In genomic region chr10:11440250-11441150, GRCh38 we compare ENCODE assay signal across 10 cellular contexts.
DNase-seq lines count a peak whose midpoint lies in the region; ATAC-seq and TF ChIP-seq lines count a peak whose summit lies in the region.
"Had no signal": no experiment of that assay in that cellular context is flagged by ENCODE, and none has a peak within 500 bp of the region (broad histone marks: within the 10 kb centered on the region; RNA-seq: fewer than 3 reads in every experiment).

No MANE protein-coding gene starts in this region.

- H3K27me3 Mint-ChIP-seq in CD4-positive, CD25-positive, alpha-beta regulatory T cell = no peaks in the 10 kb centered on the region
- H3K27me3 Mint-ChIP-seq in MCF 10A (ENCODE audit: insufficient read depth, unreplicated experiment) = peaks cover 47% of the 10 kb centered on the region

- H4K20me1 ChIP-seq in OCI-LY3 (ENCODE audit: insufficient read depth, low read length) = no peaks in the 10 kb centered on the region

- DNase-seq in CD4-positive, CD25-positive, alpha-beta regulatory T cell = peak in 1 of 3 donors; percentile 71
- DNase-seq in ecto neural progenitor cell (ENCODE audit: low spot score) (peak; percentile 24), DMS53 treated with DMSO at 0.1 percent for 48 hours (lab: John Stamatoyannopoulos, UW; ENCODE audit: unreplicated experiment) (no peak), MCF 10A (ENCODE audit: unreplicated experiment) (no peak), CD1c-positive myeloid dendritic cell (ENCODE audit: extremely low spot score) (no peak), hepatic stellate cell (ENCODE audit: low spot score) (no peak)
- DNase-seq: foreskin fibroblast, NCI-H510A had no signal

- H3K9me3 ChIP-seq in CD4-positive, CD25-positive, alpha-beta regulatory T cell (ENCODE audit: control insufficient read depth in 2 of 2, low read length in 2 of 2) = no peaks in the 10 kb centered on the region
- no peaks in the 10 kb centered on the region for H3K9me3 ChIP-seq in OCI-LY3 (ENCODE audit: insufficient read depth, low read length)

- POLR2A ChIA-PET in MCF 10A (lab: Yijun Ruan, JAX) = interaction anchor here (0.7 kb wide), 1 partner anchor 202 kb away, joined by 4 read pairs; no protein-coding TSS in a partner anchor

- H3K4me3 ChIP-seq in CD4-positive, CD25-positive, alpha-beta regulatory T cell (ENCODE audit: low read depth, low read length) = peak overlapping the region; percentile 78
- H3K4me3 ChIP-seq in OCI-LY3 (ENCODE audit: low read length) = peak overlapping the region; percentile 67

- H3K9me3 Mint-ChIP-seq in CD4-positive, CD25-positive, alpha-beta regulatory T cell = no peaks in the 10 kb centered on the region
- no peaks in the 10 kb centered on the region for H3K9me3 Mint-ChIP-seq in MCF 10A (ENCODE audit: unreplicated experiment)

- intact Hi-C loops in MCF 10A (cut with micrococcal nuclease) = no loop called here

- peak overlapping the region; percentile 67; the same call in 1 of the 2 replicates for H3K9ac ChIP-seq in OCI-LY3 (ENCODE audit: low read length)

- CTCF ChIA-PET in MCF 10A (lab: Yijun Ruan, JAX) = interaction anchor here (0.6 to 1.0 kb wide), 2 partner anchors 11 to 17 kb away, joined by 4 read pairs; no protein-coding TSS in a partner anchor

- H3K36me3 ChIP-seq in CD4-positive, CD25-positive, alpha-beta regulatory T cell (ENCODE audit: control insufficient read depth, insufficient read depth, low read length) = no peaks in the 10 kb centered on the region
- peaks cover 4% of the 10 kb centered on the region for H3K36me3 ChIP-seq in OCI-LY3 (replicated peaks; ENCODE audit: low read depth, low read length)

- peaks cover 6 to 22% (median 10%) of the 10 kb centered on the region in 4 donors for H3K4me1 Mint-ChIP-seq in CD4-positive, CD25-positive, alpha-beta regulatory T cell
- no peaks in the 10 kb centered on the region for H3K4me1 Mint-ChIP-seq in MCF 10A (ENCODE audit: insufficient read depth, unreplicated experiment)

- no peaks in the 10 kb centered on the region for H3K79me2 ChIP-seq in OCI-LY3 (ENCODE audit: low read length)

- no TSS peak for BruUV-seq in MCF 10A (replicated peaks; lab: Mats Ljungman, UMichigan)

- peak overlapping the region; percentile 62; the same call in 1 of the 2 replicates for H2AFZ ChIP-seq in OCI-LY3 (ENCODE audit: low read depth, low read length)

- H3K4me1 ChIP-seq in CD4-positive, CD25-positive, alpha-beta regulatory T cell (ENCODE audit: control insufficient read depth, insufficient read depth, low read length, poor library complexity, severe bottlenecking) = peaks cover 11% of the 10 kb centered on the region
- peaks cover 49% of the 10 kb centered on the region for H3K4me1 ChIP-seq in OCI-LY3 (ENCODE audit: low read length)

- H3K36me3 Mint-ChIP-seq in CD4-positive, CD25-positive, alpha-beta regulatory T cell = no peaks in the 10 kb centered on the region
- no peaks in the 10 kb centered on the region for H3K36me3 Mint-ChIP-seq in MCF 10A (ENCODE audit: insufficient read depth, unreplicated experiment)

- peak; percentile 44 to 58 for ATAC-seq in CD4-positive, CD25-positive, alpha-beta regulatory T cell (ENCODE audit: low read depth in 2 of 2)
- peak; percentile 49 for ATAC-seq in GM18907 (IDR thresholded peaks at IDR 0.05; ENCODE audit: unreplicated experiment)

- peak overlapping the region; percentile 95 for H3K4me2 ChIP-seq in OCI-LY3 (ENCODE audit: low read length)

- H3K27ac Mint-ChIP-seq in CD4-positive, CD25-positive, alpha-beta regulatory T cell = peak overlapping the region; percentile 39 to 68 (median 57)
- H3K27ac Mint-ChIP-seq in MCF 10A (ENCODE audit: low read depth, unreplicated experiment) = no peak overlapping the region

- H3K4me3 Mint-ChIP-seq in CD4-positive, CD25-positive, alpha-beta regulatory T cell = peak overlapping the region; percentile 72 to 84 (median 80)
- H3K4me3 Mint-ChIP-seq in MCF 10A (ENCODE audit: unreplicated experiment) = no peak overlapping the region

- H3K27ac ChIP-seq in CD4-positive, CD25-positive, alpha-beta regulatory T cell (ENCODE audit: insufficient read depth, low read length, poor library complexity, severe bottlenecking) = no peak overlapping the region
- peak overlapping the region; percentile 87 for H3K27ac ChIP-seq in OCI-LY3 (ENCODE audit: low read length)

- TF ChIP-seq CTCF in OCI-LY3 (IDR thresholded peaks at IDR 0.05; ENCODE audit: low read depth, low read length) = no peak
- no peak for TF ChIP-seq CTCF in MCF 10A (IDR thresholded peaks at IDR 0.05; ENCODE audit: unreplicated experiment)

- H3K27me3 ChIP-seq in CD4-positive, CD25-positive, alpha-beta regulatory T cell (ENCODE audit: control insufficient read depth, insufficient read depth, low read length) = no peaks in the 10 kb centered on the region
- H3K27me3 ChIP-seq in OCI-LY3 (ENCODE audit: low read depth, low read length) = no peaks in the 10 kb centered on the region
